ENCODE assay signal across 1 cellular context in the genomic region with DNA sequence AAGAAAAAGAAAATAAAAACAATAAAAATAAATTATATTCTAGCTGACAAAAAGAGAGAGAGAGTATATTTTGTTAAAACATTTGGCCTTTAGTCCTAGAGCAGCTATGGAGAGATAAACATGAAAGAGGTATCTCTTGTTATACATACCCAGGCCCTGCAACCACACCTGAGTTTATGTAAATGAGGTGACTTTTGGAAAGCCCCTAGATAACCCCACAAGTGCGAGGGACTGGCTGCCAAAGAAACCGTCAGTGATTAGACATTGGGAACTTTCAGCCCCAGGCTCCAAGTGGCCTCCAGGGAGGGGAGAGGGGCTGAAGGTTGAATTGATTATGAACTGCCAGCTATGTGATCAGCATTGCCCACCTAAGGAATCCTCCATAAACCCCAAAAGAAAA.
TF ChIP-seq lines count a peak whose summit lies in the region.

No MANE protein-coding gene starts in this region.

TF ChIP-seq in H1, 55 proteins besides CTCF, POLR2A, EP300 and RAD21:
- TF ChIP-seq GABPA (IDR thresholded peaks at IDR 0.05; ENCODE audit: borderline replicate concordance, insufficient read depth, low read length) (no peak), CEBPB (IDR thresholded peaks at IDR 0.05; ENCODE audit: low read depth, low read length) (no peak)
